Comparison of ENCODE assay signal across 8 cellular contexts in the genomic region with DNA sequence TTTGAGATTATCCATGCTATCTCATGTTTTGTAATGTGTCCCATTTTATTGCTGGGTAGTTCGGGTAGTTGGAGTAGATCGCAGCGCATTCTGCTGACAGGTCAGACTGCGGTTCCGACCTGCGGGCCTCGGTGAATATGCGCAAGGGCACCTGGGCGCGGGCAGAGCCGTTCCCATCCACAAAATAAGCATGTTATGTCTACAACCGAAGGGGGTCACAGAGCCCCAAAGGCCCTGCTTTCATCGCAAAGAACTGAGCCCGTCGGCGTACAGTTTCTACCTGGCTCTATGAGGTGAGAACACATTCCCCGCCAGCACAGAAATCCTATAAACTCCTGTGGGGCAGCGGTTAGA.
DNase-seq lines count a peak whose midpoint lies in the region; ATAC-seq and TF ChIP-seq lines count a peak whose summit lies in the region.

No MANE protein-coding gene starts in this region.

- peak overlapping the region; percentile 72 to 93 for H3K9ac ChIP-seq in mucosa of rectum (ENCODE audit: low read depth in 1 of 2, low read length in 2 of 2)

- DNase-seq in breast epithelium (ENCODE audit: low spot score in 2 of 2) (no peak), NOMO-1 treated with DMSO at 0.1 percent for 48 hours (lab: John Stamatoyannopoulos, UW; ENCODE audit: unreplicated experiment) (no peak), anterior cingulate cortex (lab: John Stamatoyannopoulos, UW) (no peak), NCI-H128 (lab: John Stamatoyannopoulos, UW; ENCODE audit: unreplicated experiment) (no peak)

- intact Hi-C loops in breast epithelium (cut with DNase I; ENCODE audit: low total_unique reads): no loop called here

- H3K79me2 ChIP-seq in ACC112 (ENCODE audit: control insufficient read depth, insufficient read depth, low read length, unreplicated experiment): no peaks in the 10 kb centered on the region

- H3K9me3 ChIP-seq in HEK293 (ENCODE audit: control insufficient read depth, insufficient read depth, low read depth, low read length) (no peaks in the 10 kb centered on the region), breast epithelium (peaks cover 5 to 24% of the 10 kb centered on the region in 2 donors), mucosa of rectum (ENCODE audit: control insufficient read depth in 2 of 2, low read length in 2 of 2) (no peaks in the 10 kb centered on the region)

- ATAC-seq in HG03095 (IDR thresholded peaks at IDR 0.05; ENCODE audit: unreplicated experiment): no peak

- H2AFZ ChIP-seq in ACC112 (ENCODE audit: low read length, unreplicated experiment): no peak overlapping the region

- no peaks in the 10 kb centered on the region for H3K36me3 ChIP-seq in ACC112 (ENCODE audit: insufficient read depth, low read length)
- no peaks in the 10 kb centered on the region for H3K36me3 ChIP-seq in HEK293 (ENCODE audit: control insufficient read depth in 2 of 2, insufficient read depth in 1 of 2, low read length in 2 of 2)
- H3K36me3 ChIP-seq in breast epithelium: no peaks in the 10 kb centered on the region
- no peaks in the 10 kb centered on the region for H3K36me3 ChIP-seq in mucosa of rectum (ENCODE audit: control insufficient read depth in 2 of 2, insufficient read depth in 2 of 2, low read length in 2 of 2)

- peaks cover 53% of the 10 kb centered on the region for H3K27me3 ChIP-seq in ACC112 (ENCODE audit: insufficient read depth, low read length)
- peaks cover 5 to 34% of the 10 kb centered on the region in 2 donors for H3K27me3 ChIP-seq in breast epithelium
- peaks cover 38% of the 10 kb centered on the region in 2 donors for H3K27me3 ChIP-seq in mucosa of rectum (ENCODE audit: control insufficient read depth in 2 of 2, insufficient read depth in 2 of 2, low read length in 2 of 2)

- H3K27ac ChIP-seq in ACC112 (ENCODE audit: low read depth, low read length) (no peak overlapping the region), HEK293 (ENCODE audit: extremely low read depth, low read depth, low read length) (peak overlapping the region; percentile 87), breast epithelium (no peak overlapping the region), mucosa of rectum (ENCODE audit: low read depth in 2 of 2, low read length in 2 of 2) (peak overlapping the region; percentile 61 to 65)

- H3K4me3 ChIP-seq in ACC112 (ENCODE audit: low read depth, low read length) (peak overlapping the region; percentile 83), HEK293 (ENCODE audit: low read depth, low read length) (peak overlapping the region; percentile 28), breast epithelium (peak overlapping the region; percentile 47 to 61 (median 56)), mucosa of rectum (ENCODE audit: low read length in 2 of 2) (peak overlapping the region; percentile 77 to 83)

- POLR2A ChIA-PET in HEK293 (lab: Yijun Ruan, JAX): interaction anchor here (0.6 to 1.2 kb wide), 9 partner anchors 9 to 707 kb away, joined by 3 to 10 read pairs (median 4); no protein-coding TSS in a partner anchor

- CTCF ChIA-PET in HEK293 (lab: Yijun Ruan, JAX): no interaction called here

- H3K4me1 ChIP-seq in ACC112 (ENCODE audit: control insufficient read depth, insufficient read depth, low read length, unreplicated experiment): peaks cover 3% of the 10 kb centered on the region
- H3K4me1 ChIP-seq in HEK293 (ENCODE audit: control insufficient read depth, insufficient read depth, low read length): no peaks in the 10 kb centered on the region
- no peaks in the 10 kb centered on the region for H3K4me1 ChIP-seq in breast epithelium
- peaks cover 11 to 16% of the 10 kb centered on the region in 2 donors for H3K4me1 ChIP-seq in mucosa of rectum (ENCODE audit: control insufficient read depth in 2 of 2, insufficient read depth in 2 of 2, low read length in 2 of 2)

- TF ChIP-seq POLR2A in breast epithelium (IDR thresholded peaks at IDR 0.05): no peak

- no peak for TF ChIP-seq CTCF in HEK293 (tag by site-specific recombination; IDR thresholded peaks at IDR 0.05)
- no peak for TF ChIP-seq CTCF in breast epithelium (IDR thresholded peaks at IDR 0.05)

TF ChIP-seq in HEK293, 187 proteins besides CTCF, POLR2A, EP300 and RAD21:
- TF ChIP-seq REST (tag by site-specific recombination; IDR thresholded peaks at IDR 0.05): no peak
- no peak for TF ChIP-seq ZNF792 (tag by site-specific recombination; IDR thresholded peaks at IDR 0.05)
- no peak for TF ChIP-seq ZNF561 (tag by site-specific recombination; IDR thresholded peaks at IDR 0.05; ENCODE audit: borderline replicate concordance)
- TF ChIP-seq ZBTB21 (tag by site-specific recombination; IDR thresholded peaks at IDR 0.05): no peak
- no peak for TF ChIP-seq SCRT2 (tag by site-specific recombination; IDR thresholded peaks at IDR 0.05)
- no peak for TF ChIP-seq ZNF394 (tag by site-specific recombination; IDR thresholded peaks at IDR 0.05; ENCODE audit: borderline replicate concordance)
- no peak for TF ChIP-seq ZNF133 (tag by site-specific recombination; IDR thresholded peaks at IDR 0.05)
- TF ChIP-seq ZSCAN30 (tag by site-specific recombination; IDR thresholded peaks at IDR 0.05): no peak
- TF ChIP-seq, protein P1, sequence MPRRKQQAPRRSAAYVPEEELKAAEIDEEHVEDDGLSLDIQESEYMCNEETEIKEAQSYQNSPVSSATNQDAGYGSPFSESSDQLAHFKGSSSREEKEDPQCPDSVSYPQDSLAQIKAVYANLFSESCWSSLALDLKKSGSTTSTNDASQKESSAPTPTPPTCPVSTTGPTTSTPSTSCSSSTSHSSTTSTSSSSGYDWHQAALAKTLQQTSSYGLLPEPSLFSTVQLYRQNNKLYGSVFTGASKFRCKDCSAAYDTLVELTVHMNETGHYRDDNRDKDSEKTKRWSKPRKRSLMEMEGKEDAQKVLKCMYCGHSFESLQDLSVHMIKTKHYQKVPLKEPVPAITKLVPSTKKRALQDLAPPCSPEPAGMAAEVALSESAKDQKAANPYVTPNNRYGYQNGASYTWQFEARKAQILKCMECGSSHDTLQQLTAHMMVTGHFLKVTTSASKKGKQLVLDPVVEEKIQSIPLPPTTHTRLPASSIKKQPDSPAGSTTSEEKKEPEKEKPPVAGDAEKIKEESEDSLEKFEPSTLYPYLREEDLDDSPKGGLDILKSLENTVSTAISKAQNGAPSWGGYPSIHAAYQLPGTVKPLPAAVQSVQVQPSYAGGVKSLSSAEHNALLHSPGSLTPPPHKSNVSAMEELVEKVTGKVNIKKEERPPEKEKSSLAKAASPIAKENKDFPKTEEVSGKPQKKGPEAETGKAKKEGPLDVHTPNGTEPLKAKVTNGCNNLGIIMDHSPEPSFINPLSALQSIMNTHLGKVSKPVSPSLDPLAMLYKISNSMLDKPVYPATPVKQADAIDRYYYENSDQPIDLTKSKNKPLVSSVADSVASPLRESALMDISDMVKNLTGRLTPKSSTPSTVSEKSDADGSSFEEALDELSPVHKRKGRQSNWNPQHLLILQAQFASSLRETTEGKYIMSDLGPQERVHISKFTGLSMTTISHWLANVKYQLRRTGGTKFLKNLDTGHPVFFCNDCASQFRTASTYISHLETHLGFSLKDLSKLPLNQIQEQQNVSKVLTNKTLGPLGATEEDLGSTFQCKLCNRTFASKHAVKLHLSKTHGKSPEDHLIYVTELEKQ (tag by site-specific recombination; IDR thresholded peaks at IDR 0.05; ENCODE audit: borderline replicate concordance): no peak
- TF ChIP-seq GLI4 (tag by site-specific recombination; IDR thresholded peaks at IDR 0.05): no peak
- no peak for TF ChIP-seq ZNF324 (tag by site-specific recombination; IDR thresholded peaks at IDR 0.05)
- no peak for TF ChIP-seq ZNF214 (tag by site-specific recombination; IDR thresholded peaks at IDR 0.05; ENCODE audit: borderline replicate concordance)
- TF ChIP-seq ZBTB8A (tag by site-specific recombination; IDR thresholded peaks at IDR 0.05): no peak
- no peak for TF ChIP-seq ZBTB7A (tag by site-specific recombination; IDR thresholded peaks at IDR 0.05; ENCODE audit: low read depth)
- no peak for TF ChIP-seq ZBTB17 (tag by site-specific recombination; IDR thresholded peaks at IDR 0.05)
- no peak for TF ChIP-seq ZBTB20 (tag by site-specific recombination; IDR thresholded peaks at IDR 0.05)
- TF ChIP-seq ZNF404 (tag by site-specific recombination; IDR thresholded peaks at IDR 0.05): no peak

Comparison
In these comparisons a context has a peak if more than half of its experiments do, and no peak if none do; other contexts are left out.
1. H3K27ac ChIP-seq: peak in HEK293 (single experiment) and mucosa of rectum (2 of 2); none in ACC112 (single experiment) and breast epithelium (0 of 2).
2. H3K4me3 ChIP-seq: peak in every context shown above with its lines; median percentile 83 in ACC112; 80 in mucosa of rectum; 56 in breast epithelium; 28 in HEK293.